ENCODE assay signal across 8 cellular contexts in genomic region chr1:53327183-53327941, GRCh38. TPM values are rescaled to one million over a fixed set of nuclear protein-coding genes. Genes with fewer than 3 reads are reported as not detected.
A peak's percentile ranks its signal among the peaks of the same experiment; 100 is the strongest.
DNase-seq lines count a peak whose midpoint lies in the region; ATAC-seq, FAIRE-seq and TF ChIP-seq lines count a peak whose summit lies in the region.

No MANE protein-coding gene starts in this region.

- H3K27ac ChIP-seq in DOHH2 (ENCODE audit: low read depth, low read length) (peak overlapping the region; percentile 84), duodenal mucosa (ENCODE audit: low read depth, low read length) (no peak overlapping the region)

- H4K20me1 ChIP-seq in DOHH2 (ENCODE audit: control insufficient read depth, insufficient read depth, low read depth, low read length): peaks cover 25% of the 10 kb centered on the region

- no peaks in the 10 kb centered on the region for H3K9me2 ChIP-seq in DOHH2 (replicated peaks; ENCODE audit: control insufficient read depth, low read length)

- no peaks in the 10 kb centered on the region for H3F3A ChIP-seq in DOHH2 (ENCODE audit: control insufficient read depth, insufficient read depth)

- H3K4me1 Mint-ChIP-seq in activated CD4-positive, alpha-beta T cell treated with anti-CD3 and anti-CD28 coated beads for 36 hours: peaks cover 17% of the 10 kb centered on the region
- peaks cover 24% of the 10 kb centered on the region for H3K4me1 Mint-ChIP-seq in mesothelial cell of epicardium
- peaks cover 47% of the 10 kb centered on the region for H3K4me1 Mint-ChIP-seq in stimulated activated effector memory CD8-positive, alpha-beta T cell treated with anti-CD3 and anti-CD28 coated beads, Interleukin-12 subunit alpha, Interleukin-12 subunit beta, amount 100 ng/mL, for 72 hours

- CTCF ChIA-PET in activated CD4-positive, alpha-beta T cell treated with anti-CD3 and anti-CD28 coated beads for 36 hours (lab: Charles Lee): interaction anchor here (0.7 kb wide), 1 partner anchor 76 kb away, joined by 3 read pairs; no protein-coding TSS in a partner anchor

- peak; percentile 50 for DNase-seq in H54 (ENCODE audit: insufficient read length, low spot score)
- peak; percentile 64 for DNase-seq in NCI-H1105 treated with DMSO at 0.1 percent for 48 hours (lab: John Stamatoyannopoulos, UW)
- DNase-seq in activated CD4-positive, alpha-beta T cell treated with anti-CD3 and anti-CD28 coated beads for 36 hours: peak; percentile 72
- peak in 1 of 2 experiments; percentile 72 for DNase-seq in mesothelial cell of epicardium (ENCODE audit: low spot score in 2 of 2, unreplicated experiment in 2 of 2)
- peak; percentile 49 to 81 for DNase-seq in stimulated activated effector memory CD8-positive, alpha-beta T cell treated with anti-CD3 and anti-CD28 coated beads, Interleukin-12 subunit alpha, Interleukin-12 subunit beta, amount 100 ng/mL, for 72 hours (ENCODE audit: low spot score in 2 of 2)
- DNase-seq in epidermal melanocyte (ENCODE audit: insufficient read length, low spot score): no peak

- H3K79me2 ChIP-seq in DOHH2 (ENCODE audit: control insufficient read depth, low read length): peaks cover 54% of the 10 kb centered on the region

- H3K4me1 ChIP-seq in DOHH2 (ENCODE audit: control insufficient read depth, low read length) (peaks cover 23% of the 10 kb centered on the region), duodenal mucosa (ENCODE audit: control insufficient read depth in 1 of 2, insufficient read depth in 2 of 2, low read length in 2 of 2) (peaks cover 11 to 24% of the 10 kb centered on the region in 2 donors)

- H3K36me3 Mint-ChIP-seq in activated CD4-positive, alpha-beta T cell treated with anti-CD3 and anti-CD28 coated beads for 36 hours (ENCODE audit: low read depth): peaks cover 36% of the 10 kb centered on the region
- peaks cover 4% of the 10 kb centered on the region for H3K36me3 Mint-ChIP-seq in mesothelial cell of epicardium
- H3K36me3 Mint-ChIP-seq in stimulated activated effector memory CD8-positive, alpha-beta T cell treated with anti-CD3 and anti-CD28 coated beads, Interleukin-12 subunit alpha, Interleukin-12 subunit beta, amount 100 ng/mL, for 72 hours: peaks cover 58% of the 10 kb centered on the region

- no peak for TF ChIP-seq POLR2A in H54 (IDR thresholded peaks at IDR 0.05; ENCODE audit: low read depth, low read length)

- peak; percentile 2 for ATAC-seq in activated CD4-positive, alpha-beta T cell treated with anti-CD3 and anti-CD28 coated beads for 36 hours
- ATAC-seq in stimulated activated effector memory CD8-positive, alpha-beta T cell treated with anti-CD3 and anti-CD28 coated beads, Interleukin-12 subunit alpha, Interleukin-12 subunit beta, amount 100 ng/mL, for 72 hours: peak; percentile 1

- no peaks in the 10 kb centered on the region for H3K9me3 Mint-ChIP-seq in activated CD4-positive, alpha-beta T cell treated with anti-CD3 and anti-CD28 coated beads for 36 hours (ENCODE audit: low read depth)
- no peaks in the 10 kb centered on the region for H3K9me3 Mint-ChIP-seq in mesothelial cell of epicardium
- H3K9me3 Mint-ChIP-seq in stimulated activated effector memory CD8-positive, alpha-beta T cell treated with anti-CD3 and anti-CD28 coated beads, Interleukin-12 subunit alpha, Interleukin-12 subunit beta, amount 100 ng/mL, for 72 hours: no peaks in the 10 kb centered on the region

- intact Hi-C loops in activated CD4-positive, alpha-beta T cell treated with anti-CD3 and anti-CD28 coated beads for 36 hours (cut with DNase I, micrococcal nuclease): loop anchor here (2.0 to 10.0 kb wide), 14 partner anchors 35 to 1710 kb away; partner anchors contain the start of genes CPT2 (in 1 of the 2), IFT25 (in 1 of the 2), KTI12 (in 1 of the 2) and LRRC42 (in 1 of the 2)

- no peak for TF ChIP-seq CTCF in DOHH2 (IDR thresholded peaks at IDR 0.05; ENCODE audit: low read depth, low read length, poor library complexity, severe bottlenecking)
- TF ChIP-seq CTCF in mesothelial cell of epicardium (IDR thresholded peaks at IDR 0.05; ENCODE audit: unreplicated experiment): no peak

- no peak for FAIRE-seq in H54 (lab: Jason Lieb, UNC)

- peak overlapping the region; percentile 97 for H3K27ac Mint-ChIP-seq in activated CD4-positive, alpha-beta T cell treated with anti-CD3 and anti-CD28 coated beads for 36 hours
- peak overlapping the region; percentile 61 for H3K27ac Mint-ChIP-seq in mesothelial cell of epicardium
- peak overlapping the region; percentile 95 for H3K27ac Mint-ChIP-seq in stimulated activated effector memory CD8-positive, alpha-beta T cell treated with anti-CD3 and anti-CD28 coated beads, Interleukin-12 subunit alpha, Interleukin-12 subunit beta, amount 100 ng/mL, for 72 hours

- no peaks in the 10 kb centered on the region for H3K9me3 ChIP-seq in DOHH2 (ENCODE audit: control insufficient read depth, insufficient read depth, low read length)
- no peaks in the 10 kb centered on the region for H3K9me3 ChIP-seq in duodenal mucosa (ENCODE audit: control insufficient read depth in 1 of 2, low read length in 2 of 2)

- POLR2A ChIA-PET in activated CD4-positive, alpha-beta T cell treated with anti-CD3 and anti-CD28 coated beads for 36 hours (lab: Charles Lee): no interaction called here

- H3K4me2 ChIP-seq in DOHH2 (ENCODE audit: low read length): peak overlapping the region; percentile 68

- peak overlapping the region; percentile 92 for H3K4me3 Mint-ChIP-seq in activated CD4-positive, alpha-beta T cell treated with anti-CD3 and anti-CD28 coated beads for 36 hours
- peak overlapping the region; percentile 86 for H3K4me3 Mint-ChIP-seq in mesothelial cell of epicardium
- peak overlapping the region; percentile 95 for H3K4me3 Mint-ChIP-seq in stimulated activated effector memory CD8-positive, alpha-beta T cell treated with anti-CD3 and anti-CD28 coated beads, Interleukin-12 subunit alpha, Interleukin-12 subunit beta, amount 100 ng/mL, for 72 hours

- H3K27me3 ChIP-seq in DOHH2 (ENCODE audit: control insufficient read depth, low read length) (no peaks in the 10 kb centered on the region), duodenal mucosa (ENCODE audit: control insufficient read depth in 1 of 2, insufficient read depth in 2 of 2, low read length in 2 of 2) (no peaks in the 10 kb centered on the region)

- no peaks in the 10 kb centered on the region for H3K27me3 Mint-ChIP-seq in activated CD4-positive, alpha-beta T cell treated with anti-CD3 and anti-CD28 coated beads for 36 hours
- H3K27me3 Mint-ChIP-seq in mesothelial cell of epicardium (ENCODE audit: low read depth): peaks cover 19% of the 10 kb centered on the region

- H3K9ac ChIP-seq in duodenal mucosa (ENCODE audit: low read depth in 1 of 2, low read length in 2 of 2): peak overlapping the region; percentile 41 to 53

- H3K36me3 ChIP-seq in DOHH2 (ENCODE audit: control insufficient read depth, low read length) (peaks cover 46% of the 10 kb centered on the region), duodenal mucosa (ENCODE audit: control insufficient read depth in 1 of 2, insufficient read depth in 2 of 2, low read length in 2 of 2) (no peaks in the 10 kb centered on the region)

- H3K4me3 ChIP-seq in DOHH2 (ENCODE audit: low read length): peak overlapping the region; percentile 82
- peak overlapping the region; percentile 75 to 81 for H3K4me3 ChIP-seq in duodenal mucosa (ENCODE audit: low read depth in 1 of 2, low read length in 2 of 2)

RNA-seq across cellular contexts. Expression of gene LRP8, which starts 0.5 kb away (rescaled TPM):
- 10 to 100 TPM; 40.6 to 46.5 TPM for total RNA-seq in activated CD4-positive, alpha-beta T cell treated with anti-CD3 and anti-CD28 coated beads for 36 hours
- 18.2 to 19.9 TPM (median 19.2 TPM) in 3 replicates for total RNA-seq in mesothelial cell of epicardium
